In the genomic region with DNA sequence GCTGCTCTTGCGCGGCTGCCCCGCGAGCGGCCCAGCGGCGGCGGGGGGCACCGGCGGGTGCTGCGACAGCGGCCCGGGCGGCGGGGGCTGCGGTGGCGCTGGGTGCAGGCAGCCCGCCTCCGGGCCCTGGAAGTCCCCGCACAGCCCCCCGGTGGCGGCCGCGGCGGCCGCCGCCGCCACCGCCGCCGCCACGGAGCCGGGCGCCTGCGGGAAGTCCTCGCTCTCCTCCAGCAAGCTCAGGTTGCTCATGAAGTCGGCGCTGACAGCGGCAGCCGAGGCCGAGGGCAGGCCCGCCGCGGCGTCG, we compare ENCODE assay signal across 8 cellular contexts. TPM values are rescaled to one million over a fixed set of nuclear protein-coding genes. Genes with fewer than 3 reads are reported as not detected.
DNase-seq lines count a peak whose midpoint lies in the region; ATAC-seq and TF ChIP-seq lines count a peak whose summit lies in the region.

No MANE protein-coding gene starts in this region.

- peak; percentile 8 for ATAC-seq in CD8-positive, alpha-beta T cell
- ATAC-seq in natural killer cell treated with Interleukin-12 subunit alpha and Interleukin-12 subunit beta and Interleukin-15 and Interleukin-18, amount 100 ng/mL, for 72 hours = peak; percentile 7 to 17
- no peak for ATAC-seq in HG03439 (IDR thresholded peaks at IDR 0.05; ENCODE audit: unreplicated experiment)
- no peak for ATAC-seq in HG03571 (IDR thresholded peaks at IDR 0.05; ENCODE audit: unreplicated experiment)

- POLR2A ChIA-PET in CD8-positive, alpha-beta T cell (lab: Charles Lee) = interaction anchor here (0.8 to 3.8 kb wide), 25 partner anchors 8 to 602 kb away, joined by 3 to 41 read pairs (median 4); no protein-coding TSS in a partner anchor

- in situ Hi-C loops in HAP-1 (cut with MboI; ENCODE audit: low sequenced_read_pairs) = no loop called here

- H3K27me3 ChIP-seq in CD8-positive, alpha-beta T cell (ENCODE audit: insufficient read depth, low read length) = no peaks in the 10 kb centered on the region
- no peaks in the 10 kb centered on the region for H3K27me3 ChIP-seq in HAP-1 (ENCODE audit: low read depth)

- peak overlapping the region; percentile 91 for H3K27ac Mint-ChIP-seq in CD8-positive, alpha-beta T cell
- peak overlapping the region; percentile 59 to 87 for H3K27ac Mint-ChIP-seq in natural killer cell treated with Interleukin-12 subunit alpha and Interleukin-12 subunit beta and Interleukin-15 and Interleukin-18, amount 100 ng/mL, for 72 hours

- H3K36me3 Mint-ChIP-seq in CD8-positive, alpha-beta T cell = peaks cover 16% of the 10 kb centered on the region
- no peaks in the 10 kb centered on the region for H3K36me3 Mint-ChIP-seq in natural killer cell treated with Interleukin-12 subunit alpha and Interleukin-12 subunit beta and Interleukin-15 and Interleukin-18, amount 100 ng/mL, for 72 hours

- intact Hi-C loops in CD8-positive, alpha-beta T cell (cut with DNase I, micrococcal nuclease) = loop anchor here (1.0 to 10.0 kb wide), 14 partner anchors 53 to 1631 kb away; partner anchors contain the start of genes NHLRC3 (in 1 of the 2) and PROSER1 (in 1 of the 2)

- peak overlapping the region; percentile 83 for H3K27ac ChIP-seq in CD8-positive, alpha-beta T cell (ENCODE audit: low read depth, low read length)
- peak overlapping the region; percentile 100 for H3K27ac ChIP-seq in coronary artery

- no peaks in the 10 kb centered on the region for H3K36me3 ChIP-seq in CD8-positive, alpha-beta T cell (ENCODE audit: insufficient read depth, low read length)
- 0 out of 2 replicates have a peak, but pooled peaks cover 3% of the 10 kb centered on the region for H3K36me3 ChIP-seq in HAP-1 (replicated peaks)

- H3K9me3 ChIP-seq in CD8-positive, alpha-beta T cell (ENCODE audit: low read length) = no peaks in the 10 kb centered on the region
- H3K9me3 ChIP-seq in HAP-1 = no peaks in the 10 kb centered on the region

- TF ChIP-seq CTCF in CD8-positive, alpha-beta T cell (IDR thresholded peaks at IDR 0.05) = no peak
- TF ChIP-seq CTCF in coronary artery (IDR thresholded peaks at IDR 0.05) = no peak

- peak; percentile 29 to 72 (median 48) for DNase-seq in CD8-positive, alpha-beta T cell
- DNase-seq in HAP-1 (ENCODE audit: low spot score in 2 of 2) (peak in 1 of 2 experiments; percentile 42), T-helper 1 cell (peak; percentile 17 to 56 (median 36)), coronary artery (ENCODE audit: low spot score) (no peak)
- peak; percentile 61 for DNase-seq in natural killer cell treated with Interleukin-12 subunit alpha and Interleukin-12 subunit beta and Interleukin-15 and Interleukin-18, amount 100 ng/mL, for 72 hours (ENCODE audit: low spot score)
- DNase-seq in activated CD4-positive, CD25-positive, alpha-beta regulatory T cell treated with anti-CD3 and anti-CD28 coated beads, Interleukin-2, amount 50 U/mL, for 72 hours = no peak

- no peaks in the 10 kb centered on the region for H3K9me3 Mint-ChIP-seq in CD8-positive, alpha-beta T cell
- no peaks in the 10 kb centered on the region for H3K9me3 Mint-ChIP-seq in natural killer cell treated with Interleukin-12 subunit alpha and Interleukin-12 subunit beta and Interleukin-15 and Interleukin-18, amount 100 ng/mL, for 72 hours

- CTCF ChIA-PET in CD8-positive, alpha-beta T cell (lab: Charles Lee) = interaction anchor here (1.1 to 2.4 kb wide), 5 partner anchors 8 to 596 kb away, joined by 3 to 5 read pairs (median 4); no protein-coding TSS in a partner anchor

- peak overlapping the region; percentile 96 for H3K4me3 ChIP-seq in CD8-positive, alpha-beta T cell (ENCODE audit: low read depth, low read length)
- H3K4me3 ChIP-seq in HAP-1 = peak overlapping the region; percentile 84
- peak overlapping the region; percentile 98 for H3K4me3 ChIP-seq in coronary artery

- peaks cover 32% of the 10 kb centered on the region for H3K4me1 ChIP-seq in CD8-positive, alpha-beta T cell (ENCODE audit: insufficient read depth, low read length)
- H3K4me1 ChIP-seq in HAP-1 = peaks cover 16% of the 10 kb centered on the region

- H3K4me1 Mint-ChIP-seq in CD8-positive, alpha-beta T cell (ENCODE audit: low read depth) = peaks cover 45% of the 10 kb centered on the region
- H3K4me1 Mint-ChIP-seq in natural killer cell treated with Interleukin-12 subunit alpha and Interleukin-12 subunit beta and Interleukin-15 and Interleukin-18, amount 100 ng/mL, for 72 hours (ENCODE audit: low read depth in 2 of 2) = peaks cover 28 to 35% of the 10 kb centered on the region in 2 donors

- peak overlapping the region; percentile 93 for H3K4me3 Mint-ChIP-seq in CD8-positive, alpha-beta T cell
- peak overlapping the region; percentile 91 for H3K4me3 Mint-ChIP-seq in natural killer cell treated with Interleukin-12 subunit alpha and Interleukin-12 subunit beta and Interleukin-15 and Interleukin-18, amount 100 ng/mL, for 72 hours

- no peaks in the 10 kb centered on the region for H3K27me3 Mint-ChIP-seq in CD8-positive, alpha-beta T cell (ENCODE audit: low read depth)
- no peaks in the 10 kb centered on the region for H3K27me3 Mint-ChIP-seq in natural killer cell treated with Interleukin-12 subunit alpha and Interleukin-12 subunit beta and Interleukin-15 and Interleukin-18, amount 100 ng/mL, for 72 hours

RNA-seq across cellular contexts. Expression of gene FOXO1, which starts 0.7 kb away (rescaled TPM):
- 10 to 100 TPM; 97.2 to 97.3 TPM for total RNA-seq in CD8-positive, alpha-beta T cell
- 1 to 10 TPM; 6.1 to 9.5 TPM for total RNA-seq in natural killer cell treated with Interleukin-12 subunit alpha and Interleukin-12 subunit beta and Interleukin-15 and Interleukin-18, amount 100 ng/mL, for 72 hours

Comparison
In these comparisons a context has a peak if more than half of its experiments do, and no peak if none do; other contexts are left out.
1. ATAC-seq: peak in CD8-positive, alpha-beta T cell (single experiment) and natural killer cell treated with Interleukin-12 subunit alpha and Interleukin-12 subunit beta and Interleukin-15 and Interleukin-18, amount 100 ng/mL, for 72 hours (2 of 2); none in HG03439 (single experiment) and HG03571 (single experiment).
2. DNase-seq: peak in CD8-positive, alpha-beta T cell (7 of 7), T-helper 1 cell (5 of 5) and natural killer cell treated with Interleukin-12 subunit alpha and Interleukin-12 subunit beta and Interleukin-15 and Interleukin-18, amount 100 ng/mL, for 72 hours (single experiment); none in coronary artery (single experiment) and activated CD4-positive, CD25-positive, alpha-beta regulatory T cell treated with anti-CD3 and anti-CD28 coated beads, Interleukin-2, amount 50 U/mL, for 72 hours (single experiment).
3. RNA of gene FOXO1, which starts 0.7 kb away (total RNA-seq): 97.2 to 97.3 TPM in CD8-positive, alpha-beta T cell; 6.1 to 9.5 TPM in natural killer cell treated with Interleukin-12 subunit alpha and Interleukin-12 subunit beta and Interleukin-15 and Interleukin-18, amount 100 ng/mL, for 72 hours; every median in the first group is over 4 times any median in the second.
4. Peak in every context shown above with its lines, with median percentiles within 50 percentile points of each other: H3K4me3 ChIP-seq.